ENCODE assay signal across 8 cellular contexts in genomic region chr2:152627010-152627957, GRCh38.
DNase-seq lines count a peak whose midpoint lies in the region; ATAC-seq and TF ChIP-seq lines count a peak whose summit lies in the region.

No MANE protein-coding gene starts in this region.

- H3K36me3 ChIP-seq in adipocyte (ENCODE audit: control insufficient read depth, insufficient read depth, low read length, severe bottlenecking): peaks cover 12% of the 10 kb centered on the region
- no peaks in the 10 kb centered on the region for H3K36me3 ChIP-seq in uterus

- no peak overlapping the region for H3K27ac Mint-ChIP-seq in immature natural killer cell

- peaks cover 16% of the 10 kb centered on the region for H3K4me1 ChIP-seq in adipocyte (ENCODE audit: control insufficient read depth, insufficient read depth, low read length)
- no peaks in the 10 kb centered on the region for H3K4me1 ChIP-seq in uterus

- H3K27me3 ChIP-seq in adipocyte (replicated peaks; ENCODE audit: control insufficient read depth, insufficient read depth, low read length) (no peaks in the 10 kb centered on the region), uterus (no peaks in the 10 kb centered on the region)

- peak overlapping the region; percentile 39 for H3K9ac ChIP-seq in adipocyte (ENCODE audit: low read length)

- H3K4me3 Mint-ChIP-seq in immature natural killer cell: no peak overlapping the region

- no peak overlapping the region for H3K27ac ChIP-seq in uterus

- peaks cover 4 to 10% of the 10 kb centered on the region in 2 donors for H3K4me1 Mint-ChIP-seq in immature natural killer cell

- H3K4me3 ChIP-seq in adipocyte (ENCODE audit: low read length): no peak overlapping the region
- H3K4me3 ChIP-seq in uterus: no peak overlapping the region

- no peaks in the 10 kb centered on the region for H3K9me3 ChIP-seq in adipocyte (ENCODE audit: control insufficient read depth, low read length)
- H3K9me3 ChIP-seq in uterus: no peaks in the 10 kb centered on the region

- TF ChIP-seq CTCF in uterus (IDR thresholded peaks at IDR 0.05): peak; percentile 33 to 63 (median 43)

- intact Hi-C loops in uterus (cut with DNase I; ENCODE audit: low total_unique reads): no loop called here

- peak; percentile 69 for ATAC-seq in HG02981 (IDR thresholded peaks at IDR 0.05; ENCODE audit: unreplicated experiment)
- ATAC-seq in HG02642 (IDR thresholded peaks at IDR 0.05; ENCODE audit: poor library complexity, unreplicated experiment): no peak

- no peaks in the 10 kb centered on the region for H3K9me3 Mint-ChIP-seq in immature natural killer cell

- H3K36me3 Mint-ChIP-seq in immature natural killer cell: no peaks in the 10 kb centered on the region

- peak; percentile 44 for DNase-seq in D341Med (ENCODE audit: low spot score)
- DNase-seq in adipocyte (ENCODE audit: low read depth): peak; percentile 77
- DNase-seq in immature natural killer cell: peak in 2 of 3 donors; percentile 12 to 17
- no peak for DNase-seq in uterus
- no peak for DNase-seq in stimulated activated CD4-positive, alpha-beta T cell treated with anti-CD3 and anti-CD28 coated beads, Interleukin-4, amount 100 ng/mL, for 4 hours
- DNase-seq in activated gamma-delta T cell treated with Interleukin-2 at 50 U/mL for 16 hours: no peak

- peaks cover 0 to 3% (median 2%) of the 10 kb centered on the region in 3 donors for H3K27me3 Mint-ChIP-seq in immature natural killer cell (ENCODE audit: low read depth in 3 of 3)

- no peak for TF ChIP-seq POLR2A in uterus (IDR thresholded peaks at IDR 0.05)

Comparison
In these comparisons a context has a peak if more than half of its experiments do, and no peak if none do; other contexts are left out.
1. DNase-seq: peak in D341Med (single experiment), adipocyte (single experiment) and immature natural killer cell (2 of 3); none in uterus (0 of 2), stimulated activated CD4-positive, alpha-beta T cell treated with anti-CD3 and anti-CD28 coated beads, Interleukin-4, amount 100 ng/mL, for 4 hours (0 of 2) and activated gamma-delta T cell treated with Interleukin-2 at 50 U/mL for 16 hours (single experiment).